ENCODE assay signal across 32 cellular contexts in genomic region chr20:53279735-53280134, GRCh38.
"Had no signal": no experiment of that assay in that cellular context is flagged by ENCODE, and none has a peak within 500 bp of the region (broad histone marks: within the 10 kb centered on the region; RNA-seq: fewer than 3 reads in every experiment).

No MANE protein-coding gene starts in this region.

- DNase-seq: activated B cell treated with CpG ODN at 0.5 μM for 24 hours; activated CD4-positive, alpha-beta memory T cell treated with anti-CD3 and anti-CD28 coated beads for 36 hours; activated CD4-positive, alpha-beta T cell treated with anti-CD3 and anti-CD28 coated beads for 4 hours; activated CD4-positive, alpha-beta T cell treated with anti-CD3 and anti-CD28 coated beads, Interleukin-2, amount 10 ng/mL, durations not matched to agents 24 days and 14 days; activated CD4-positive, alpha-beta T cell treated with anti-CD3 and anti-CD28 coated beads, Interleukin-2, amount 50 U/mL, for 1 hour; activated CD4-positive, alpha-beta T cell treated with anti-CD3 and anti-CD28 coated beads, Interleukin-2, amount 50 U/mL, for 4 hours; activated CD4-positive, CD25-positive, alpha-beta regulatory T cell treated with anti-CD3 and anti-CD28 coated beads, Interleukin-2, amount 50 U/mL, for 72 hours; activated CD8-positive, alpha-beta memory T cell treated with anti-CD3 and anti-CD28 coated beads, Interleukin-2, amount 50 U/mL, for 4 hours; activated CD8-positive, alpha-beta T cell treated with anti-CD3 and anti-CD28 coated beads for 36 hours; activated effector memory CD4-positive, alpha-beta T cell treated with anti-CD3 and anti-CD28 coated beads, Interleukin-2, amount 50 U/mL, for 16 hours; activated gamma-delta T cell treated with Interleukin-2 at 50 U/mL for 16 hours; activated naive CD4-positive, alpha-beta T cell; activated naive CD4-positive, alpha-beta T cell treated with anti-CD3 and anti-CD28 coated beads for 36 hours; activated naive CD4-positive, alpha-beta T cell treated with anti-CD3 and anti-CD28 coated beads, Interleukin-2, amount 50 U/mL, for 16 hours; activated naive CD8-positive, alpha-beta T cell treated with anti-CD3 and anti-CD28 coated beads for 36 hours; activated T-cell treated with anti-CD3 and anti-CD28 coated beads for 4 hours; activated T-cell treated with anti-CD3 and anti-CD28 coated beads, Interleukin-2, amount 50 U/mL, for 1 hour; activated T-cell treated with anti-CD3 and anti-CD28 coated beads, Interleukin-2, amount 50 U/mL, for 4 hours; activated T-cell treated with anti-CD3 and anti-CD28 coated beads, Interleukin-2, amount 50 U/mL, for 72 hours; adrenal gland; amniotic stem cell; aorta; body of pancreas; brain microvascular endothelial cell; central memory CD4-positive, alpha-beta T cell; T-helper 2 cell; T-helper 9 cell had no signal

- H3K36me3 ChIP-seq: adrenal gland, brain microvascular endothelial cell, breast epithelium had no signal

- H3K27me3 ChIP-seq: adrenal gland, body of pancreas, brain microvascular endothelial cell, breast epithelium had no signal

- H3K9me3 ChIP-seq: adrenal gland, body of pancreas, breast epithelium had no signal

- FAIRE-seq: astrocyte, colon, TTC549 had no signal

- H3K4me1 ChIP-seq: adrenal gland, breast epithelium had no signal

- H3K4me3 ChIP-seq: adrenal gland, body of pancreas, breast epithelium had no signal

- H3K27ac ChIP-seq: adrenal gland, body of pancreas, brain microvascular endothelial cell, breast epithelium, VCaP had no signal
